ENCODE assay signal across 23 cellular contexts in the genomic region with DNA sequence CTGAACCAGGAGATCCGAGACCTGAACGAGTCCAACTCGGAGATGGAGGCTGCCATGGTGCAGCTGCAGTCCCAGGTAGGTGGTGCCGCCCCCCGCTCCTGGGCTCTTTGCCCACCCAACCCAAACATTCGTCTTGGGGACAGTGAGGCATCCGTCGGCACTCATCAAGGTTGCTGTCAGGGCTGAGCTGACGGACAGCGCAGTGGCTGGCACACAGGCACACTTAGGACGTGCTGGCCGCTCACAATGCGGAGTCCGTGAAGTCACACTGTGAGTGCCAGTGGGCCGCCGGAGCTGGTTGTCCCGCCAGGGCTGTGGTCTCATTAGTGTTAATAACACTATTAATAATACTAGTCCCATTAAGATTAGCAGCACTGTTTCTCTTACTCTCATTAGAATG.
"Had no signal": no experiment of that assay in that cellular context is flagged by ENCODE, and none has a peak within 500 bp of the region (broad histone marks: within the 10 kb centered on the region; RNA-seq: fewer than 3 reads in every experiment).

No MANE protein-coding gene starts in this region.

- H3K27me3 ChIP-seq: brain microvascular endothelial cell, gastroesophageal sphincter, suprapubic skin had no signal

- H3K9me3 ChIP-seq: gastroesophageal sphincter, suprapubic skin, tibial artery had no signal

- H3K4me3 Mint-ChIP-seq: activated naive CD4-positive, alpha-beta T cell treated with anti-CD3 and anti-CD28 coated beads for 36 hours; activated naive CD8-positive, alpha-beta T cell treated with anti-CD3 and anti-CD28 coated beads for 36 hours; naive thymus-derived CD8-positive, alpha-beta T cell; T-helper 17 cell had no signal

- H3K4me3 ChIP-seq: gastroesophageal sphincter, suprapubic skin, tibial artery had no signal

- H3K36me3 Mint-ChIP-seq: activated naive CD8-positive, alpha-beta T cell treated with anti-CD3 and anti-CD28 coated beads for 36 hours; naive thymus-derived CD8-positive, alpha-beta T cell had no signal

- DNase-seq: activated CD4-positive, alpha-beta T cell treated with anti-CD3 and anti-CD28 coated beads for 48 hours; activated CD4-positive, alpha-beta T cell treated with anti-CD3 and anti-CD28 coated beads, Interleukin-2, amount 50 U/mL, for 48 hours; activated CD8-positive, alpha-beta memory T cell treated with anti-CD3 and anti-CD28 coated beads for 24 hours; activated effector memory CD4-positive, alpha-beta T cell treated with anti-CD3 and anti-CD28 coated beads, Interleukin-2, amount 50 U/mL, for 16 hours; activated naive CD4-positive, alpha-beta T cell treated with anti-CD3 and anti-CD28 coated beads for 36 hours; activated naive CD8-positive, alpha-beta T cell treated with anti-CD3 and anti-CD28 coated beads for 36 hours; amniotic stem cell; brain microvascular endothelial cell; caudate nucleus; head of caudate nucleus; left ventricle myocardium superior; mesenchymal stem cell; retina; stimulated activated naive CD4-positive, alpha-beta T cell; T-helper 17 cell; T1000; tibial artery; WERI-Rb-1 had no signal

- H3K4me1 ChIP-seq: gastroesophageal sphincter, suprapubic skin, tibial artery had no signal

- H3K27ac ChIP-seq: brain microvascular endothelial cell, gastroesophageal sphincter, suprapubic skin, tibial artery, WERI-Rb-1 had no signal

- ATAC-seq: activated CD4-positive, CD25-positive, alpha-beta regulatory T cell treated with anti-CD3 and anti-CD28 coated beads, Interleukin-2, amount 50 U/mL, for 24 hours; gastroesophageal sphincter; left ventricle myocardium superior; naive thymus-derived CD8-positive, alpha-beta T cell; T-helper 17 cell had no signal

- H3K9me3 Mint-ChIP-seq: activated naive CD4-positive, alpha-beta T cell treated with anti-CD3 and anti-CD28 coated beads for 36 hours; activated naive CD8-positive, alpha-beta T cell treated with anti-CD3 and anti-CD28 coated beads for 36 hours; naive thymus-derived CD8-positive, alpha-beta T cell had no signal

- H3K27ac Mint-ChIP-seq: activated naive CD4-positive, alpha-beta T cell treated with anti-CD3 and anti-CD28 coated beads for 36 hours; activated naive CD8-positive, alpha-beta T cell treated with anti-CD3 and anti-CD28 coated beads for 36 hours; progenitor cell of endocrine pancreas; T-helper 17 cell had no signal

- H3K36me3 ChIP-seq: brain microvascular endothelial cell, gastroesophageal sphincter, suprapubic skin, tibial artery, WERI-Rb-1 had no signal

- H3K27me3 Mint-ChIP-seq: activated naive CD8-positive, alpha-beta T cell treated with anti-CD3 and anti-CD28 coated beads for 36 hours; progenitor cell of endocrine pancreas had no signal
